Comparison of ENCODE assay signal across 23 cellular contexts in the genomic region with DNA sequence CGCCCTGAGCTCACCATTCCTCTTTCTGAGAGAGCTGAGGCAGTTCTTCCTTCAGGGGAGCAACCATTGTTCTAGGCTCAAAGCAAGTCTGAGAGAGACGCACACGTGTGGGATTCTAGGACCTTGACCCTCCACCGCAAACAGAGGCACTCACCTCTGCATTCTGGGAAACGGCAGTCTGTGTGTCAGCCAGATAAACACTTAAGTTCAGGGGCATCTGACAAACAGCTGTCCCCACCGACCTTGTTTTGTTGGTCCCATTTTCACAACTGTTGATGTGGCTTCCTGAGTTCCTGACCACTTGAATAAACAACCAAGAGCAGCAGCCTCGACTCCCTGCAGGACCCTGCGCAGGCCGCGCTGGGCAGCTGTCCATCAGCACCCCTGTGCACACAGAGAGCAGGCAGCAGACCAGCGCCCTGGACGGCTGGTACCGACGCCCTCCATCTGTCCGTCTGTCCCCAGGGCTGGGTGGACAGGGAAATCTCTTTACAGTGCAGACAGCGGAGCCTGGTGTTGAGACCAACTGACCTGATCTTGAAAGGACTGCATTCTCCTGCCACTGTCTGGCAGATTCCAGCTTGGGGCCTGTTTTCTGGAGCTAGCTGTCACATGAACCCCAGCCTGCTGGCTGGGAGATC.
DNase-seq lines count a peak whose midpoint lies in the region; ATAC-seq, FAIRE-seq and TF ChIP-seq lines count a peak whose summit lies in the region.
"Had no signal": no experiment of that assay in that cellular context is flagged by ENCODE, and none has a peak within 500 bp of the region (broad histone marks: within the 10 kb centered on the region; RNA-seq: fewer than 3 reads in every experiment).

No MANE protein-coding gene starts in this region.

- no peaks in the 10 kb centered on the region for H3K4me1 ChIP-seq in psoas muscle

- DNase-seq in bronchial epithelial cell (ENCODE audit: low read depth) (no peak), islet precursor cell (peak; percentile 91), psoas muscle (no peak), GDM1 (lab: John Stamatoyannopoulos, UW) (no peak)
- DNase-seq in activated T-helper 1 cell treated with anti-CD3 and anti-CD28 coated beads, Interleukin-12 subunit alpha, Interleukin-12 subunit beta, Interleukin-2, Interleukin-4 antibody, amounts not matched to agents 30 ng/mL and 10 ng/mL and 1 ng/mL, durations not matched to agents 14 hours and 24 hours and 36 hours (ENCODE audit: low spot score) = no peak
- DNase-seq: activated CD8-positive, alpha-beta T cell treated with anti-CD3 and anti-CD28 coated beads for 36 hours; activated T-cell treated with anti-CD3 and anti-CD28 coated beads, Interleukin-2, amount 50 U/mL, for 72 hours; DMS153; erythroblast; HFFc6; NCI-H1092; posterior cingulate gyrus; stimulated activated naive CD4-positive, alpha-beta T cell; WERI-Rb-1 had no signal

- ATAC-seq in psoas muscle = peak in 3 of 4 donors; percentile 19 to 68 (median 42)
- ATAC-seq in GM21737 (IDR thresholded peaks at IDR 0.05; ENCODE audit: unreplicated experiment) = no peak
- no peak for ATAC-seq in HG02884 (IDR thresholded peaks at IDR 0.05; ENCODE audit: unreplicated experiment)
- ATAC-seq: activated CD8-positive, alpha-beta T cell treated with anti-CD3 and anti-CD28 coated beads for 36 hours; activated T-cell treated with anti-CD3 and anti-CD28 coated beads, Interleukin-2, amount 50 U/mL, for 72 hours had no signal

- no peaks in the 10 kb centered on the region for H3K4me1 Mint-ChIP-seq in activated T-helper 1 cell treated with anti-CD3 and anti-CD28 coated beads, Interleukin-12 subunit alpha, Interleukin-12 subunit beta, Interleukin-2, Interleukin-4 antibody, amounts not matched to agents 30 ng/mL and 10 ng/mL and 1 ng/mL, durations not matched to agents 14 hours and 24 hours and 36 hours (ENCODE audit: low read depth)

- no peak overlapping the region for H3K27ac ChIP-seq in psoas muscle
- H3K27ac ChIP-seq: KMS-11, RWPE1, WERI-Rb-1 had no signal

- H3K36me3 ChIP-seq in bronchial epithelial cell (ENCODE audit: control insufficient read depth, insufficient read depth, low read length) (no peaks in the 10 kb centered on the region), psoas muscle (ENCODE audit: insufficient read depth in 1 of 2, low read depth in 1 of 2) (no peaks in the 10 kb centered on the region)
- H3K36me3 ChIP-seq: WERI-Rb-1 had no signal

- H3K36me3 Mint-ChIP-seq in activated T-helper 1 cell treated with anti-CD3 and anti-CD28 coated beads, Interleukin-12 subunit alpha, Interleukin-12 subunit beta, Interleukin-2, Interleukin-4 antibody, amounts not matched to agents 30 ng/mL and 10 ng/mL and 1 ng/mL, durations not matched to agents 14 hours and 24 hours and 36 hours (ENCODE audit: low read depth) = no peaks in the 10 kb centered on the region

- H3K27ac Mint-ChIP-seq in activated T-helper 1 cell treated with anti-CD3 and anti-CD28 coated beads, Interleukin-12 subunit alpha, Interleukin-12 subunit beta, Interleukin-2, Interleukin-4 antibody, amounts not matched to agents 30 ng/mL and 10 ng/mL and 1 ng/mL, durations not matched to agents 14 hours and 24 hours and 36 hours = no peak overlapping the region
- H3K27ac Mint-ChIP-seq: activated CD8-positive, alpha-beta T cell treated with anti-CD3 and anti-CD28 coated beads for 36 hours; activated T-cell treated with anti-CD3 and anti-CD28 coated beads, Interleukin-2, amount 50 U/mL, for 72 hours; B cell; HFFc6 had no signal

- H3K27me3 ChIP-seq in bronchial epithelial cell (ENCODE audit: control insufficient read depth, insufficient read depth, low read length) (peaks cover 16% of the 10 kb centered on the region), psoas muscle (ENCODE audit: insufficient read depth in 3 of 3, low read length in 2 of 3) (no peaks in the 10 kb centered on the region)

- no peak for TF ChIP-seq CTCF in bronchial epithelial cell (IDR thresholded peaks at IDR 0.05; ENCODE audit: insufficient read depth, low read length, severe bottlenecking)
- no peak for TF ChIP-seq CTCF in psoas muscle (IDR thresholded peaks at IDR 0.05)

- no peak for TF ChIP-seq EP300 in Ishikawa (IDR thresholded peaks at IDR 0.05; ENCODE audit: borderline replicate concordance)

- H3K4me3 ChIP-seq in bronchial epithelial cell (ENCODE audit: low read depth, low read length) (no peak overlapping the region), psoas muscle (no peak overlapping the region)

- peaks cover 7% of the 10 kb centered on the region for H3K27me3 Mint-ChIP-seq in activated T-helper 1 cell treated with anti-CD3 and anti-CD28 coated beads, Interleukin-12 subunit alpha, Interleukin-12 subunit beta, Interleukin-2, Interleukin-4 antibody, amounts not matched to agents 30 ng/mL and 10 ng/mL and 1 ng/mL, durations not matched to agents 14 hours and 24 hours and 36 hours (ENCODE audit: insufficient read depth)
- H3K27me3 Mint-ChIP-seq: activated CD8-positive, alpha-beta T cell treated with anti-CD3 and anti-CD28 coated beads for 36 hours; B cell had no signal

- TF ChIP-seq RAD21 in Ishikawa (IDR thresholded peaks at IDR 0.05; ENCODE audit: low read depth) = no peak

- peak; percentile 23 for FAIRE-seq in bronchial epithelial cell (lab: Jason Lieb, UNC)
- FAIRE-seq: colon, GM18507, keratinocyte had no signal

- no peak overlapping the region for H3K4me3 Mint-ChIP-seq in activated T-helper 1 cell treated with anti-CD3 and anti-CD28 coated beads, Interleukin-12 subunit alpha, Interleukin-12 subunit beta, Interleukin-2, Interleukin-4 antibody, amounts not matched to agents 30 ng/mL and 10 ng/mL and 1 ng/mL, durations not matched to agents 14 hours and 24 hours and 36 hours
- H3K4me3 Mint-ChIP-seq: activated CD8-positive, alpha-beta T cell treated with anti-CD3 and anti-CD28 coated beads for 36 hours; activated T-cell treated with anti-CD3 and anti-CD28 coated beads, Interleukin-2, amount 50 U/mL, for 72 hours; B cell; HFFc6 had no signal

- intact Hi-C loops in psoas muscle (cut with DNase I) = no loop called here
- intact Hi-C loops in activated T-helper 1 cell treated with anti-CD3 and anti-CD28 coated beads, Interleukin-12 subunit alpha, Interleukin-12 subunit beta, Interleukin-2, Interleukin-4 antibody, amounts not matched to agents 30 ng/mL and 10 ng/mL and 1 ng/mL, durations not matched to agents 14 hours and 24 hours and 36 hours (cut with micrococcal nuclease) = no loop called here

- H3K9me3 ChIP-seq in psoas muscle = no peaks in the 10 kb centered on the region

- H3K9me3 Mint-ChIP-seq in activated T-helper 1 cell treated with anti-CD3 and anti-CD28 coated beads, Interleukin-12 subunit alpha, Interleukin-12 subunit beta, Interleukin-2, Interleukin-4 antibody, amounts not matched to agents 30 ng/mL and 10 ng/mL and 1 ng/mL, durations not matched to agents 14 hours and 24 hours and 36 hours = no peaks in the 10 kb centered on the region
- H3K9me3 Mint-ChIP-seq: activated CD8-positive, alpha-beta T cell treated with anti-CD3 and anti-CD28 coated beads for 36 hours; activated T-cell treated with anti-CD3 and anti-CD28 coated beads, Interleukin-2, amount 50 U/mL, for 72 hours; HFFc6 had no signal

- WGBS in psoas muscle, 3 donors = 41 to 59% (median 41%) methylated on average over 16 of the region's 16 CpGs

TF ChIP-seq in Ishikawa, 13 proteins besides CTCF, POLR2A, EP300 and RAD21:
- TF ChIP-seq, protein P1, sequence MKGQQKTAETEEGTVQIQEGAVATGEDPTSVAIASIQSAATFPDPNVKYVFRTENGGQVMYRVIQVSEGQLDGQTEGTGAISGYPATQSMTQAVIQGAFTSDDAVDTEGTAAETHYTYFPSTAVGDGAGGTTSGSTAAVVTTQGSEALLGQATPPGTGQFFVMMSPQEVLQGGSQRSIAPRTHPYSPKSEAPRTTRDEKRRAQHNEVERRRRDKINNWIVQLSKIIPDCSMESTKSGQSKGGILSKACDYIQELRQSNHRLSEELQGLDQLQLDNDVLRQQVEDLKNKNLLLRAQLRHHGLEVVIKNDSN (IDR thresholded peaks at IDR 0.05) = no peak
- TF ChIP-seq, protein P2, sequence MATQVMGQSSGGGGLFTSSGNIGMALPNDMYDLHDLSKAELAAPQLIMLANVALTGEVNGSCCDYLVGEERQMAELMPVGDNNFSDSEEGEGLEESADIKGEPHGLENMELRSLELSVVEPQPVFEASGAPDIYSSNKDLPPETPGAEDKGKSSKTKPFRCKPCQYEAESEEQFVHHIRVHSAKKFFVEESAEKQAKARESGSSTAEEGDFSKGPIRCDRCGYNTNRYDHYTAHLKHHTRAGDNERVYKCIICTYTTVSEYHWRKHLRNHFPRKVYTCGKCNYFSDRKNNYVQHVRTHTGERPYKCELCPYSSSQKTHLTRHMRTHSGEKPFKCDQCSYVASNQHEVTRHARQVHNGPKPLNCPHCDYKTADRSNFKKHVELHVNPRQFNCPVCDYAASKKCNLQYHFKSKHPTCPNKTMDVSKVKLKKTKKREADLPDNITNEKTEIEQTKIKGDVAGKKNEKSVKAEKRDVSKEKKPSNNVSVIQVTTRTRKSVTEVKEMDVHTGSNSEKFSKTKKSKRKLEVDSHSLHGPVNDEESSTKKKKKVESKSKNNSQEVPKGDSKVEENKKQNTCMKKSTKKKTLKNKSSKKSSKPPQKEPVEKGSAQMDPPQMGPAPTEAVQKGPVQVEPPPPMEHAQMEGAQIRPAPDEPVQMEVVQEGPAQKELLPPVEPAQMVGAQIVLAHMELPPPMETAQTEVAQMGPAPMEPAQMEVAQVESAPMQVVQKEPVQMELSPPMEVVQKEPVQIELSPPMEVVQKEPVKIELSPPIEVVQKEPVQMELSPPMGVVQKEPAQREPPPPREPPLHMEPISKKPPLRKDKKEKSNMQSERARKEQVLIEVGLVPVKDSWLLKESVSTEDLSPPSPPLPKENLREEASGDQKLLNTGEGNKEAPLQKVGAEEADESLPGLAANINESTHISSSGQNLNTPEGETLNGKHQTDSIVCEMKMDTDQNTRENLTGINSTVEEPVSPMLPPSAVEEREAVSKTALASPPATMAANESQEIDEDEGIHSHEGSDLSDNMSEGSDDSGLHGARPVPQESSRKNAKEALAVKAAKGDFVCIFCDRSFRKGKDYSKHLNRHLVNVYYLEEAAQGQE (IDR thresholded peaks at IDR 0.05; ENCODE audit: low read depth) = peak; percentile 74

Comparison
In these comparisons a context has a peak if more than half of its experiments do, and no peak if none do; other contexts are left out.
1. ATAC-seq: peak in psoas muscle (3 of 4); none in GM21737 (single experiment) and HG02884 (single experiment).